In the genomic region with DNA sequence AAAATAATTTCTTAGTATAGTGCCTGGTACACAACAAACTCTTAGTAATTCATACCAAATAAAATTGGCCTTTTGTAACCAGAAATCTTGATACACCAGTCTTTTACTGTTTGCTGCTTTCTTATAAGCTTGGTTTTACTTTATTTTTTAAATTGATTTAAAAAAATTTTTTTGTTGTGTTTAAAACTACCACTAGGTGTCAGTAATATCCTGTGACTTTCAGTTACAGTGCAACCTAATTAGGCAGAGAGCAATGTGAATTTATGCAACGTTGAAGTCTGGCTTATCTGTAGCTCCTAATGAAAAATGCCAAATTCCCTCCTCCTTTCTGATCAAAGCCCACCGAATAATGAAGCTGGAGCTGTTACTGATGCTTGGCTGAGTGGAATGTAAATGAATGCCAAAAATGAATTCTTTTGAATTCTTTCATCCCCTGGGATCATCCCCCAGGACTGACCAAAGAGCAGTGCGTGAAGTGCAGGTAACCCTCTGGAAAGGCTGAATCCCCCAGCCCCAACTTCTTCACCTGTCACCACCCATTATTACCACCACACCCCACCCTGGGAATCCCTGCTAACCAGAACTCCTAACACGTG, we compare ENCODE assay signal across 8 cellular contexts. TPM values are rescaled to one million over a fixed set of nuclear protein-coding genes. Genes with fewer than 3 reads are reported as not detected.
DNase-seq lines count a peak whose midpoint lies in the region; ATAC-seq and TF ChIP-seq lines count a peak whose summit lies in the region.

No MANE protein-coding gene starts in this region.

- no peak overlapping the region for H3K4me3 Mint-ChIP-seq in T-helper 2 cell treated with Interferon-gamma antibody and Interleukin-4, amounts not matched to agents 5 μg/mL and 100 μg/mL, for 36 hours

- TF ChIP-seq CTCF in fibroblast of pulmonary artery (IDR thresholded peaks at IDR 0.05; ENCODE audit: low read length, missing control alignments), result peak; percentile 46
- TF ChIP-seq CTCF in sigmoid colon (IDR thresholded peaks at IDR 0.05), result peak; percentile 23 to 65 (median 39)

- H3K27me3 Mint-ChIP-seq in T-helper 2 cell treated with Interferon-gamma antibody and Interleukin-4, amounts not matched to agents 5 μg/mL and 100 μg/mL, for 36 hours (ENCODE audit: low read depth), result no peaks in the 10 kb centered on the region

- H3K4me3 ChIP-seq in fibroblast of pulmonary artery (replicated peaks; ENCODE audit: low read depth, low read length) (no peak overlapping the region), sigmoid colon (no peak overlapping the region)

- H3K27me3 ChIP-seq in sigmoid colon, result no peaks in the 10 kb centered on the region

- peak overlapping the region in 1 of 4 donors; percentile 1 for H3K27ac ChIP-seq in sigmoid colon

- peaks cover 12% of the 10 kb centered on the region for H3K36me3 Mint-ChIP-seq in T-helper 2 cell treated with Interferon-gamma antibody and Interleukin-4, amounts not matched to agents 5 μg/mL and 100 μg/mL, for 36 hours (ENCODE audit: low read depth)

- H3K9me3 Mint-ChIP-seq in T-helper 2 cell treated with Interferon-gamma antibody and Interleukin-4, amounts not matched to agents 5 μg/mL and 100 μg/mL, for 36 hours, result no peaks in the 10 kb centered on the region

- ATAC-seq in GM18861 (IDR thresholded peaks at IDR 0.05; ENCODE audit: unreplicated experiment), result no peak

- DNase-seq in DMS53 (lab: John Stamatoyannopoulos, UW), result peak; percentile 67
- DNase-seq in LHCN-M2 (ENCODE audit: low read depth), result peak; percentile 50
- DNase-seq in RPMI8226, result peak; percentile 65
- peak; percentile 81 for DNase-seq in fibroblast of pulmonary artery (ENCODE audit: low read depth)
- no peak for DNase-seq in sigmoid colon
- DNase-seq in stimulated activated CD4-positive, alpha-beta T cell treated with anti-CD3 and anti-CD28 coated beads, Interleukin-4, amount 100 ng/mL, for 4 hours, result no peak
- no peak for DNase-seq in T-helper 2 cell treated with Interferon-gamma antibody and Interleukin-4, amounts not matched to agents 5 μg/mL and 100 μg/mL, for 36 hours (ENCODE audit: low spot score)

- H3K9me3 ChIP-seq in sigmoid colon, result no peaks in the 10 kb centered on the region

- TF ChIP-seq POLR2A in sigmoid colon (IDR thresholded peaks at IDR 0.05), result no peak

- H3K36me3 ChIP-seq in sigmoid colon, result peaks cover 0 to 11% (median 5%) of the 10 kb centered on the region in 4 donors

- intact Hi-C loops in sigmoid colon (cut with DNase I), result loop anchor here (5.0 to 10.0 kb wide), 5 partner anchors 148 to 604 kb away; partner anchors contain the start of gene MRTFB

- WGBS in sigmoid colon, 2 donors, result 47 to 50% methylated on average over 4 of the region's 4 CpGs

- peaks cover 23% of the 10 kb centered on the region for H3K4me1 Mint-ChIP-seq in T-helper 2 cell treated with Interferon-gamma antibody and Interleukin-4, amounts not matched to agents 5 μg/mL and 100 μg/mL, for 36 hours (ENCODE audit: low read depth)

- H3K27ac Mint-ChIP-seq in T-helper 2 cell treated with Interferon-gamma antibody and Interleukin-4, amounts not matched to agents 5 μg/mL and 100 μg/mL, for 36 hours, result no peak overlapping the region

- no peak for TF ChIP-seq EP300 in sigmoid colon (IDR thresholded peaks at IDR 0.05)

- peaks cover 0 to 28% (median 18%) of the 10 kb centered on the region in 4 donors for H3K4me1 ChIP-seq in sigmoid colon

RNA-seq across cellular contexts. Expression of gene ERCC4, which starts 3.8 kb away (rescaled TPM):
- total RNA-seq in LHCN-M2 (2014; rRNA removed) (9.0 and 9.4 TPM in 2 replicates), sigmoid colon (10 to 100 TPM in 3 of 4 donors, 1 to 10 TPM in 1; 7.7 to 11.4 (median 10.6) TPM)
- 3.6 TPM for polyA plus RNA-seq in LHCN-M2 (2012)
- 1 to 10 TPM in 2 of 3 donors, under 1 TPM in 1; 0.60 to 1.9 (median 1.4) TPM for polyA plus RNA-seq in sigmoid colon

Comparison
In these comparisons a context has a peak if more than half of its experiments do, and no peak if none do; other contexts are left out.
1. DNase-seq: peak in DMS53 (single experiment), LHCN-M2 (single experiment), RPMI8226 (single experiment) and fibroblast of pulmonary artery (single experiment); none in sigmoid colon (single experiment), stimulated activated CD4-positive, alpha-beta T cell treated with anti-CD3 and anti-CD28 coated beads, Interleukin-4, amount 100 ng/mL, for 4 hours (0 of 2) and T-helper 2 cell treated with Interferon-gamma antibody and Interleukin-4, amounts not matched to agents 5 μg/mL and 100 μg/mL, for 36 hours (single experiment).